ENCODE assay signal across 8 cellular contexts in genomic region chr18:48802543-48803428, GRCh38.
DNase-seq lines count a peak whose midpoint lies in the region; ATAC-seq and TF ChIP-seq lines count a peak whose summit lies in the region.

No MANE protein-coding gene starts in this region.

- no peaks in the 10 kb centered on the region for H3K9me3 ChIP-seq in gastroesophageal sphincter
- H3K9me3 ChIP-seq in uterus = no peaks in the 10 kb centered on the region
- H3K9me3 ChIP-seq in esophagus squamous epithelium = no peaks in the 10 kb centered on the region

- TF ChIP-seq CTCF in gastroesophageal sphincter (IDR thresholded peaks at IDR 0.05) = no peak
- no peak for TF ChIP-seq CTCF in uterus (IDR thresholded peaks at IDR 0.05)
- no peak for TF ChIP-seq CTCF in esophagus squamous epithelium (IDR thresholded peaks at IDR 0.05)

- H3K27me3 ChIP-seq in gastroesophageal sphincter = no peaks in the 10 kb centered on the region
- no peaks in the 10 kb centered on the region for H3K27me3 ChIP-seq in uterus
- no peaks in the 10 kb centered on the region for H3K27me3 ChIP-seq in esophagus squamous epithelium

- 82 to 100% methylated on average over 1 to 2 of the region's 12 CpGs for WGBS in gastroesophageal sphincter (ENCODE audit: low coverage in 1 of 2), 2 donors
- 92 to 100% methylated on average over 2 to 8 of the region's 12 CpGs for whole genome bisulfite sequencing in esophagus squamous epithelium, 2 donors

- no peak overlapping the region for H3K4me3 ChIP-seq in gastroesophageal sphincter
- no peak overlapping the region for H3K4me3 ChIP-seq in uterus
- H3K4me3 ChIP-seq in esophagus squamous epithelium = no peak overlapping the region

- TF ChIP-seq POLR2A in gastroesophageal sphincter (IDR thresholded peaks at IDR 0.05) (no peak), uterus (IDR thresholded peaks at IDR 0.05) (no peak), esophagus squamous epithelium (IDR thresholded peaks at IDR 0.05) (no peak)

- H3K4me1 ChIP-seq in gastroesophageal sphincter (peaks cover 0 to 58% (median 6%) of the 10 kb centered on the region in 3 donors), uterus (peaks cover 0 to 7% of the 10 kb centered on the region in 2 donors), esophagus squamous epithelium (peaks cover 7 to 28% (median 10%) of the 10 kb centered on the region in 3 donors)

- peak; percentile 59 for DNase-seq in activated effector memory CD4-positive, alpha-beta T cell treated with anti-CD3 and anti-CD28 coated beads, Interleukin-2, amount 50 U/mL, for 16 hours
- DNase-seq in activated effector memory CD4-positive, alpha-beta T cell treated with Interleukin-2 at 50 U/mL for 16 hours = no peak
- DNase-seq in occipital lobe (lab: John Stamatoyannopoulos, UW) (peak; percentile 77), uterus (peak; percentile 13 to 14), esophagus squamous epithelium (lab: John Stamatoyannopoulos, UW) (no peak), NCI-H82 (lab: John Stamatoyannopoulos, UW) (no peak)

- H3K36me3 ChIP-seq in gastroesophageal sphincter (peaks cover 0 to 44% of the 10 kb centered on the region in 2 donors), uterus (no peaks in the 10 kb centered on the region), esophagus squamous epithelium (peaks cover 0 to 38% (median 0%) of the 10 kb centered on the region in 3 donors)

- intact Hi-C loops in uterus (cut with DNase I; ENCODE audit: low total_unique reads) (no loop called here), esophagus squamous epithelium (cut with DNase I) (no loop called here)

- ATAC-seq in gastroesophageal sphincter = no peak
- ATAC-seq in GM21737 (IDR thresholded peaks at IDR 0.05; ENCODE audit: unreplicated experiment) = no peak

- peak overlapping the region in 3 of 4 donors; percentile 41 to 51 (median 51) for H3K27ac ChIP-seq in gastroesophageal sphincter
- no peak overlapping the region for H3K27ac ChIP-seq in uterus
- no peak overlapping the region for H3K27ac ChIP-seq in esophagus squamous epithelium

- no peak for TF ChIP-seq EP300 in gastroesophageal sphincter (IDR thresholded peaks at IDR 0.05)

Comparison
In these comparisons a context has a peak if more than half of its experiments do, and no peak if none do; other contexts are left out.
1. DNase-seq: peak in activated effector memory CD4-positive, alpha-beta T cell treated with anti-CD3 and anti-CD28 coated beads, Interleukin-2, amount 50 U/mL, for 16 hours (single experiment), occipital lobe (single experiment) and uterus (2 of 2); none in activated effector memory CD4-positive, alpha-beta T cell treated with Interleukin-2 at 50 U/mL for 16 hours (single experiment), esophagus squamous epithelium (single experiment) and NCI-H82 (single experiment).
2. H3K27ac ChIP-seq: peak in gastroesophageal sphincter (3 of 4); none in uterus (0 of 2) and esophagus squamous epithelium (0 of 4).